ENCODE assay signal across 17 cellular contexts in genomic region chr5:104998572-104998971, GRCh38.
A peak's percentile ranks its signal among the peaks of the same experiment; 100 is the strongest.
DNase-seq lines count a peak whose midpoint lies in the region; ATAC-seq and TF ChIP-seq lines count a peak whose summit lies in the region.
"Had no signal": no experiment of that assay in that cellular context is flagged by ENCODE, and none has a peak within 500 bp of the region (broad histone marks: within the 10 kb centered on the region; RNA-seq: fewer than 3 reads in every experiment).

No MANE protein-coding gene starts in this region.

- peak overlapping the region; percentile 80 for H3K27ac ChIP-seq in PC-3 (ENCODE audit: low read length)
- H3K27ac ChIP-seq in MM.1S (ENCODE audit: low read length): no peak overlapping the region
- H3K27ac ChIP-seq: 22Rv1, A549, C4-2B had no signal

- no peaks in the 10 kb centered on the region for H3K9me3 ChIP-seq in PC-3 (ENCODE audit: low read length)
- H3K9me3 ChIP-seq in MM.1S (replicated peaks; ENCODE audit: insufficient read depth, low read length): no peaks in the 10 kb centered on the region
- H3K9me3 ChIP-seq: A549, Caco-2 had no signal

- peaks cover 18% of the 10 kb centered on the region for H3K4me1 ChIP-seq in PC-3 (ENCODE audit: insufficient read depth, low read length)
- no peaks in the 10 kb centered on the region for H3K4me1 ChIP-seq in MM.1S (ENCODE audit: low read length)
- H3K4me1 ChIP-seq: A549, Caco-2 had no signal

- H3K36me3 ChIP-seq in PC-3 (ENCODE audit: low read depth, low read length): no peaks in the 10 kb centered on the region
- H3K36me3 ChIP-seq in MM.1S (replicated peaks; ENCODE audit: insufficient read depth, low read length): no peaks in the 10 kb centered on the region

- H3K79me2 ChIP-seq in PC-3 (ENCODE audit: low read length) (no peaks in the 10 kb centered on the region), MM.1S (ENCODE audit: low read length) (no peaks in the 10 kb centered on the region)

- CTCF ChIA-PET in PC-3 (lab: Charles Lee): no interaction called here

- BruUV-seq in PC-3 (replicated peaks; lab: Mats Ljungman, UMichigan): no TSS peak

- peaks cover 9% of the 10 kb centered on the region for H3F3A ChIP-seq in PC-3 (ENCODE audit: low read length, unreplicated experiment)
- no peaks in the 10 kb centered on the region for H3F3A ChIP-seq in MM.1S (ENCODE audit: insufficient read depth, low read length)

- no peak overlapping the region for H3K4me3 ChIP-seq in PC-3 (ENCODE audit: low read length)
- H3K4me3 ChIP-seq in MM.1S (ENCODE audit: low read length): no peak overlapping the region
- H3K4me3 ChIP-seq: A549, GM23338 had no signal

- H3K4me2 ChIP-seq in PC-3 (ENCODE audit: low read length): peak overlapping the region; percentile 9; the same call in 1 of the 2 replicates
- H3K4me2 ChIP-seq in MM.1S (ENCODE audit: low read depth, low read length): no peak overlapping the region
- H3K4me2 ChIP-seq: A549, GM23338 had no signal

- intact Hi-C loops in PC-3 (cut with micrococcal nuclease): loop anchor here (2.0 to 10.0 kb wide), 2 partner anchors 88 to 654 kb away; no protein-coding TSS in a partner anchor

- TF ChIP-seq CTCF in PC-3 (conservative IDR thresholded peaks at IDR 0.05; ENCODE audit: low read depth, low read length) (no peak), MM.1S (IDR thresholded peaks at IDR 0.05; ENCODE audit: low read length) (no peak)

- POLR2A ChIA-PET in PC-3 (lab: Charles Lee; ENCODE audit: unreplicated experiment): interaction anchor here (0.6 kb wide), 1 partner anchor 1437 kb away, joined by 3 read pairs; no protein-coding TSS in a partner anchor

- no peaks in the 10 kb centered on the region for H3K9me2 ChIP-seq in PC-3 (replicated peaks; ENCODE audit: low read length)
- no peaks in the 10 kb centered on the region for H3K9me2 ChIP-seq in MM.1S (replicated peaks; ENCODE audit: insufficient read depth, low read length)

- DNase-seq in DMS153 (lab: John Stamatoyannopoulos, UW) (peak; percentile 3), DMS153 treated with DMSO at 0.1 percent for 48 hours (lab: John Stamatoyannopoulos, UW; ENCODE audit: unreplicated experiment) (no peak), LHCN-M2 (ENCODE audit: low read depth) (peak; percentile 2), PC-3 (peak; percentile 65), MM.1S (no peak)
- DNase-seq: AML-193; Caco-2; CD4-positive, alpha-beta T cell; HCEC 1CT; IMR-90; KBM-7 had no signal

- H4K20me1 ChIP-seq in PC-3 (ENCODE audit: low read length) (no peaks in the 10 kb centered on the region), MM.1S (ENCODE audit: insufficient read depth, low read length) (no peaks in the 10 kb centered on the region)

- peak; percentile 60 for ATAC-seq in PC-3
- ATAC-seq in GM19463 (IDR thresholded peaks at IDR 0.05; ENCODE audit: unreplicated experiment): no peak
- no peak for ATAC-seq in GM18520 (IDR thresholded peaks at IDR 0.05; ENCODE audit: unreplicated experiment)
- ATAC-seq: A549, GM23338 had no signal

- H2AFZ ChIP-seq in PC-3 (ENCODE audit: low read length) (no peak overlapping the region), MM.1S (ENCODE audit: low read length) (no peak overlapping the region)
- H2AFZ ChIP-seq: GM23338 had no signal

- H3K9ac ChIP-seq in PC-3 (ENCODE audit: low read length) (peak overlapping the region; percentile 4; the same call in 1 of the 2 replicates), MM.1S (ENCODE audit: low read length) (no peak overlapping the region)

- no peaks in the 10 kb centered on the region for H3K27me3 ChIP-seq in PC-3 (ENCODE audit: low read length)
- no peaks in the 10 kb centered on the region for H3K27me3 ChIP-seq in MM.1S (replicated peaks; ENCODE audit: insufficient read depth, low read length)

Comparison
In these comparisons a context has a peak if more than half of its experiments do, and no peak if none do; other contexts are left out.
1. DNase-seq: peak in DMS153 (single experiment), LHCN-M2 (single experiment) and PC-3 (single experiment); none in DMS153 treated with DMSO at 0.1 percent for 48 hours (single experiment) and MM.1S (single experiment).